17 cellular contexts compared by ENCODE assay signal in the genomic region with DNA sequence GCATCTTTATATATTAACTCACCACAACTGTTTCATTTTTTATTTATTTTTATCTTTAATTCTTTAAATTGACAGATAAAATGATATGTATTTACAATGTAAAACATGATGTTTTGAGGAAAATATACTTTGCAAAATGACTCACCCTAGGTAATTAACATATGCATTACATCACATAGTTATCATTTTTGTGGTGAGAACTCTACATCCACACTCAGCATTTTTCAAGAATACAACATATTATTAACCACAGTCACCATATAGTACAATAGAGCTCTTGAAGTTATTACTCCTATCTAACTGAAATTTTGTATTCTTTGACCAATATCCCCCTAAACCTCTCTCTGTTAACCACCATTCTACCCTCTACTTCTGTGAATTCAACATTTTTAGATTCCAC.
DNase-seq lines count a peak whose midpoint lies in the region; ATAC-seq and TF ChIP-seq lines count a peak whose summit lies in the region.
"Had no signal": no experiment of that assay in that cellular context is flagged by ENCODE, and none has a peak within 500 bp of the region (broad histone marks: within the 10 kb centered on the region; RNA-seq: fewer than 3 reads in every experiment).

No MANE protein-coding gene starts in this region.

- H3K4me1 ChIP-seq in RWPE2 (ENCODE audit: insufficient read depth, poor library complexity, severe bottlenecking): peaks cover 37% of the 10 kb centered on the region
- H3K4me1 ChIP-seq: parathyroid adenoma had no signal

- TF ChIP-seq CTCF in RWPE2 (IDR thresholded peaks at IDR 0.05; ENCODE audit: poor library complexity, severe bottlenecking) (no peak), epithelial cell of esophagus (IDR thresholded peaks at IDR 0.05; ENCODE audit: insufficient read depth, low read depth, low read length, missing control alignments) (no peak)

- H3K36me3 Mint-ChIP-seq in activated T-cell treated with anti-CD3 and anti-CD28 coated beads, Interleukin-2, amount 50 U/mL, for 4 hours (ENCODE audit: insufficient read depth): no peaks in the 10 kb centered on the region
- H3K36me3 Mint-ChIP-seq: activated naive CD8-positive, alpha-beta T cell treated with anti-CD3 and anti-CD28 coated beads, Interleukin-2, amount 10 ng/mL, durations not matched to agents 7 days and 5 days had no signal

- H3K4me3 ChIP-seq in RWPE2 (ENCODE audit: severe bottlenecking) (no peak overlapping the region), epithelial cell of esophagus (ENCODE audit: low read length) (no peak overlapping the region)
- H3K4me3 ChIP-seq: BLaER1 treated with 17β-estradiol and CSF1 and Interleukin-3, amounts not matched to agents 10 nM and 100 nM; thoracic aorta had no signal

- ATAC-seq in RWPE2 (ENCODE audit: low read depth) (peak; percentile 92), HG02571 (IDR thresholded peaks at IDR 0.05; ENCODE audit: unreplicated experiment) (no peak)
- ATAC-seq in activated T-cell treated with anti-CD3 and anti-CD28 coated beads, Interleukin-2, amount 50 U/mL, for 4 hours: no peak

- no peaks in the 10 kb centered on the region for H3K27me3 ChIP-seq in RWPE2 (ENCODE audit: insufficient read depth, poor library complexity, severe bottlenecking)
- H3K27me3 ChIP-seq: BLaER1 treated with 17β-estradiol and CSF1 and Interleukin-3, amounts not matched to agents 10 nM and 100 nM had no signal

- DNase-seq in GM04503 (ENCODE audit: low read depth) (peak; percentile 4), RWPE2 (ENCODE audit: low spot score) (no peak), epithelial cell of esophagus (ENCODE audit: low read depth) (peak; percentile 56), non-pigmented ciliary epithelial cell (ENCODE audit: low read depth) (peak; percentile 60), AML-193 (lab: John Stamatoyannopoulos, UW) (no peak)
- DNase-seq in activated T-cell treated with anti-CD3 and anti-CD28 coated beads, Interleukin-2, amount 50 U/mL, for 4 hours: no peak
- DNase-seq in activated CD4-positive, alpha-beta T cell treated with anti-CD3 and anti-CD28 coated beads, Interleukin-2, amount 50 U/mL, for 48 hours: no peak
- DNase-seq: activated CD4-positive, alpha-beta T cell treated with anti-CD3 and anti-CD28 coated beads for 4 hours; activated naive CD8-positive, alpha-beta T cell treated with anti-CD3 and anti-CD28 coated beads, Interleukin-2, amount 10 ng/mL, durations not matched to agents 7 days and 5 days; activated T-cell treated with anti-CD3 and anti-CD28 coated beads for 4 hours; DMS79 treated with DMSO at 0.1 percent for 48 hours; NCI-H774; SHP77 had no signal

- H3K4me3 Mint-ChIP-seq in activated T-cell treated with anti-CD3 and anti-CD28 coated beads, Interleukin-2, amount 50 U/mL, for 4 hours: no peak overlapping the region
- H3K4me3 Mint-ChIP-seq: activated naive CD8-positive, alpha-beta T cell treated with anti-CD3 and anti-CD28 coated beads, Interleukin-2, amount 10 ng/mL, durations not matched to agents 7 days and 5 days had no signal

- no peaks in the 10 kb centered on the region for H3K9me3 ChIP-seq in RWPE2 (ENCODE audit: severe bottlenecking)
- H3K9me3 ChIP-seq: BLaER1 treated with 17β-estradiol and CSF1 and Interleukin-3, amounts not matched to agents 10 nM and 100 nM; thoracic aorta had no signal

- H3K36me3 ChIP-seq in RWPE2 (ENCODE audit: low read depth): no peaks in the 10 kb centered on the region
- H3K36me3 ChIP-seq: BLaER1 treated with 17β-estradiol and CSF1 and Interleukin-3, amounts not matched to agents 10 nM and 100 nM; thoracic aorta had no signal

- H3K9me3 Mint-ChIP-seq in activated T-cell treated with anti-CD3 and anti-CD28 coated beads, Interleukin-2, amount 50 U/mL, for 4 hours: peaks cover 18% of the 10 kb centered on the region
- H3K9me3 Mint-ChIP-seq: activated naive CD8-positive, alpha-beta T cell treated with anti-CD3 and anti-CD28 coated beads, Interleukin-2, amount 10 ng/mL, durations not matched to agents 7 days and 5 days had no signal

- H3K27ac ChIP-seq in RWPE2 (ENCODE audit: poor library complexity, severe bottlenecking): peak overlapping the region; percentile 83
- H3K27ac ChIP-seq: BLaER1 treated with 17β-estradiol and CSF1 and Interleukin-3, amounts not matched to agents 10 nM and 100 nM; parathyroid adenoma; thoracic aorta had no signal

- no peaks in the 10 kb centered on the region for H3K27me3 Mint-ChIP-seq in activated T-cell treated with anti-CD3 and anti-CD28 coated beads, Interleukin-2, amount 50 U/mL, for 4 hours (ENCODE audit: low read depth)
- H3K27me3 Mint-ChIP-seq: activated naive CD8-positive, alpha-beta T cell treated with anti-CD3 and anti-CD28 coated beads, Interleukin-2, amount 10 ng/mL, durations not matched to agents 7 days and 5 days had no signal

- H3K4me1 Mint-ChIP-seq in activated T-cell treated with anti-CD3 and anti-CD28 coated beads, Interleukin-2, amount 50 U/mL, for 4 hours (ENCODE audit: low read depth): no peaks in the 10 kb centered on the region
- H3K4me1 Mint-ChIP-seq: activated naive CD8-positive, alpha-beta T cell treated with anti-CD3 and anti-CD28 coated beads, Interleukin-2, amount 10 ng/mL, durations not matched to agents 7 days and 5 days had no signal

Comparison
In these comparisons a context has a peak if more than half of its experiments do, and no peak if none do; other contexts are left out.
1. DNase-seq: peak in GM04503 (single experiment), epithelial cell of esophagus (single experiment) and non-pigmented ciliary epithelial cell (single experiment); none in RWPE2 (single experiment), activated T-cell treated with anti-CD3 and anti-CD28 coated beads, Interleukin-2, amount 50 U/mL, for 4 hours (single experiment), activated CD4-positive, alpha-beta T cell treated with anti-CD3 and anti-CD28 coated beads, Interleukin-2, amount 50 U/mL, for 48 hours (0 of 2) and AML-193 (0 of 2).